ENCODE assay signal across 12 cellular contexts in genomic region chr20:32476684-32477593, GRCh38.
DNase-seq lines count a peak whose midpoint lies in the region; ATAC-seq and TF ChIP-seq lines count a peak whose summit lies in the region.
"Had no signal": no experiment of that assay in that cellular context is flagged by ENCODE, and none has a peak within 500 bp of the region (broad histone marks: within the 10 kb centered on the region; RNA-seq: fewer than 3 reads in every experiment).

No MANE protein-coding gene starts in this region.

- H3K23ac ChIP-seq in neuronal stem cell (ENCODE audit: low read depth, low read length, poor library complexity): peak overlapping the region; percentile 50

- peak overlapping the region; percentile 82 for H2BK5ac ChIP-seq in neuronal stem cell (ENCODE audit: low read length)

- peak overlapping the region; percentile 32 for H2BK120ac ChIP-seq in neuronal stem cell (ENCODE audit: low read depth, low read length)

- H3K27me3 Mint-ChIP-seq in CD4-positive, CD25-positive, alpha-beta regulatory T cell: no peaks in the 10 kb centered on the region
- H3K27me3 Mint-ChIP-seq: naive B cell had no signal

- H3K4me1 Mint-ChIP-seq in CD4-positive, CD25-positive, alpha-beta regulatory T cell: peaks cover 0 to 62% (median 31%) of the 10 kb centered on the region in 4 donors

- no peak overlapping the region for H3K4me2 ChIP-seq in neuronal stem cell (ENCODE audit: insufficient read depth, low read length, poor library complexity, severe bottlenecking)

- no peak for ATAC-seq in CD4-positive, CD25-positive, alpha-beta regulatory T cell (ENCODE audit: low read depth in 2 of 2)
- ATAC-seq in GM19324 (IDR thresholded peaks at IDR 0.05; ENCODE audit: low FRiP score, unreplicated experiment): no peak

- no peak overlapping the region for H2BK15ac ChIP-seq in neuronal stem cell (ENCODE audit: low read length)

- no peak overlapping the region for H2AFZ ChIP-seq in neuronal stem cell (ENCODE audit: low read length)

- H3K27ac ChIP-seq in CD4-positive, CD25-positive, alpha-beta regulatory T cell (ENCODE audit: insufficient read depth, low read length, poor library complexity, severe bottlenecking): no peak overlapping the region
- H3K27ac ChIP-seq in esophagus muscularis mucosa (replicated peaks in 1 of 4) (peak overlapping the region; percentile 85 to 92 (median 88)), neuronal stem cell (replicated peaks; ENCODE audit: low read length) (no peak overlapping the region)

- no peaks in the 10 kb centered on the region for H3K9me3 ChIP-seq in CD4-positive, CD25-positive, alpha-beta regulatory T cell (ENCODE audit: control insufficient read depth in 2 of 2, low read length in 2 of 2)
- no peaks in the 10 kb centered on the region for H3K9me3 ChIP-seq in esophagus muscularis mucosa
- H3K9me3 ChIP-seq in neuronal stem cell (replicated peaks in 1 of 2; ENCODE audit: control insufficient read depth in 2 of 2, insufficient read depth in 1 of 2, low read depth in 1 of 2, low read length in 2 of 2): no peaks in the 10 kb centered on the region

- no peak overlapping the region for H4K91ac ChIP-seq in neuronal stem cell (ENCODE audit: low read depth, low read length, poor library complexity)

- peak overlapping the region; percentile 87 to 93 (median 90) for H3K27ac Mint-ChIP-seq in CD4-positive, CD25-positive, alpha-beta regulatory T cell

- intact Hi-C loops in esophagus muscularis mucosa (cut with DNase I): no loop called here

- no peaks in the 10 kb centered on the region for H3K27me3 ChIP-seq in CD4-positive, CD25-positive, alpha-beta regulatory T cell (ENCODE audit: control insufficient read depth, insufficient read depth, low read length)
- H3K27me3 ChIP-seq in esophagus muscularis mucosa (no peaks in the 10 kb centered on the region), neuronal stem cell (ENCODE audit: control insufficient read depth in 3 of 3, insufficient read depth in 3 of 3, low read depth in 1 of 3, low read length in 3 of 3) (no peaks in the 10 kb centered on the region)

- peak overlapping the region; percentile 33 for H3K14ac ChIP-seq in neuronal stem cell (ENCODE audit: low read length)

- no peaks in the 10 kb centered on the region for H3K9me3 Mint-ChIP-seq in CD4-positive, CD25-positive, alpha-beta regulatory T cell
- H3K9me3 Mint-ChIP-seq: naive B cell had no signal

- no peak overlapping the region for H3K9ac ChIP-seq in neuronal stem cell (ENCODE audit: low read depth, low read length, poor library complexity)

- peaks cover 40% of the 10 kb centered on the region for H3K79me1 ChIP-seq in neuronal stem cell (ENCODE audit: low read depth, low read length)

- H3K4ac ChIP-seq in neuronal stem cell (ENCODE audit: low read length): no peak overlapping the region

- no peak for DNase-seq in CD4-positive, CD25-positive, alpha-beta regulatory T cell
- peak; percentile 23 for DNase-seq in LHCN-M2 (ENCODE audit: low read depth)
- no peak for DNase-seq in esophagus muscularis mucosa (ENCODE audit: extremely low spot score)
- DNase-seq in neuronal stem cell (ENCODE audit: low spot score): no peak
- DNase-seq in D341Med (ENCODE audit: low spot score): no peak
- no peak for DNase-seq in NCI-H1105 treated with DMSO at 0.1 percent for 48 hours (lab: John Stamatoyannopoulos, UW)
- no peak for DNase-seq in Ammon's horn (ENCODE audit: low spot score)
- DNase-seq: amniotic stem cell, foreskin melanocyte, naive B cell, NCI-H524 had no signal

- H4K8ac ChIP-seq in neuronal stem cell (ENCODE audit: low read depth, low read length): no peak overlapping the region

- peak overlapping the region; percentile 20 for H2AK5ac ChIP-seq in neuronal stem cell (ENCODE audit: low read depth, low read length)

- 74% methylated on average over 20 of the region's 22 CpGs for WGBS in esophagus muscularis mucosa
- no CpG with 5 or more reads among the region's 22 CpGs for WGBS in neuronal stem cell (ENCODE audit: extremely low coverage in 2 of 2, insufficient read length in 2 of 2, insufficient replicate concordance in 1 of 2), 2 donors

- H3K36me3 Mint-ChIP-seq in CD4-positive, CD25-positive, alpha-beta regulatory T cell: no peaks in the 10 kb centered on the region
- H3K36me3 Mint-ChIP-seq: naive B cell had no signal

- TF ChIP-seq POLR2A in esophagus muscularis mucosa (IDR thresholded peaks at IDR 0.05; ENCODE audit: low read depth): no peak

- TF ChIP-seq CTCF in esophagus muscularis mucosa (IDR thresholded peaks at IDR 0.05): no peak

- H3K4me3 ChIP-seq in CD4-positive, CD25-positive, alpha-beta regulatory T cell (ENCODE audit: low read depth, low read length): no peak overlapping the region
- H3K4me3 ChIP-seq in esophagus muscularis mucosa (no peak overlapping the region), neuronal stem cell (ENCODE audit: low read length in 2 of 2) (no peak overlapping the region)

- TF ChIP-seq EP300 in esophagus muscularis mucosa (IDR thresholded peaks at IDR 0.05): no peak

- H3K4me1 ChIP-seq in CD4-positive, CD25-positive, alpha-beta regulatory T cell (ENCODE audit: control insufficient read depth, insufficient read depth, low read length, poor library complexity, severe bottlenecking): peaks cover 23% of the 10 kb centered on the region
- H3K4me1 ChIP-seq in esophagus muscularis mucosa: peaks cover 69 to 98% (median 92%) of the 10 kb centered on the region in 4 donors
- peaks cover 62 to 71% of the 10 kb centered on the region in 2 donors for H3K4me1 ChIP-seq in neuronal stem cell (ENCODE audit: control insufficient read depth in 2 of 2, insufficient read depth in 1 of 2, low read depth in 1 of 2, low read length in 2 of 2)

- peak overlapping the region; percentile 89 for H3K18ac ChIP-seq in neuronal stem cell (ENCODE audit: low read length)

- peak overlapping the region; percentile 51 for H2BK12ac ChIP-seq in neuronal stem cell (ENCODE audit: low read length)

- H3K36me3 ChIP-seq in CD4-positive, CD25-positive, alpha-beta regulatory T cell (ENCODE audit: control insufficient read depth, insufficient read depth, low read length): peaks cover 20% of the 10 kb centered on the region
- H3K36me3 ChIP-seq in esophagus muscularis mucosa (peaks cover 0 to 13% (median 3%) of the 10 kb centered on the region in 4 donors), neuronal stem cell (replicated peaks in 1 of 2; ENCODE audit: control insufficient read depth in 2 of 2, insufficient read depth in 2 of 2, low read length in 2 of 2) (peaks cover 8 to 18% of the 10 kb centered on the region in 2 donors)

- H3K4me3 Mint-ChIP-seq in CD4-positive, CD25-positive, alpha-beta regulatory T cell: peak overlapping the region; percentile 36 to 79 (median 70)

Comparison
In these comparisons a context has a peak if more than half of its experiments do, and no peak if none do; other contexts are left out.
1. H3K27ac ChIP-seq: peak in esophagus muscularis mucosa (4 of 4); none in CD4-positive, CD25-positive, alpha-beta regulatory T cell (single experiment) and neuronal stem cell (single experiment).